1 cellular context compared by ENCODE assay signal in genomic region chr3:5583920-5584319, GRCh38.
TF ChIP-seq lines count a peak whose summit lies in the region.

No MANE protein-coding gene starts in this region.

TF ChIP-seq in HCT116, 20 proteins besides CTCF, POLR2A, EP300 and RAD21 (continued from another document):
- TF ChIP-seq SIN3A (IDR thresholded peaks at IDR 0.05; ENCODE audit: low read depth) (no peak), MAX (IDR thresholded peaks at IDR 0.05) (no peak), ZFX (IDR thresholded peaks at IDR 0.05) (no peak), ZBTB33 (IDR thresholded peaks at IDR 0.05; ENCODE audit: extremely low read depth, insufficient replicate concordance, low read length) (no peak), JUND (IDR thresholded peaks at IDR 0.05) (no peak), FOSL1 (IDR thresholded peaks at IDR 0.05; ENCODE audit: low read depth) (no peak), SP1 (IDR thresholded peaks at IDR 0.05; ENCODE audit: low read depth) (no peak), EGR1 (IDR thresholded peaks at IDR 0.05; ENCODE audit: low read depth) (no peak), ATF3 (IDR thresholded peaks at IDR 0.05) (no peak), CEBPB (IDR thresholded peaks at IDR 0.05; ENCODE audit: low read depth) (no peak), EZH2phosphoT487 (IDR thresholded peaks at IDR 0.05; ENCODE audit: borderline replicate concordance) (no peak), POLR2AphosphoS5 (IDR thresholded peaks at IDR 0.05; ENCODE audit: low read depth, low read length) (no peak), YY1 (IDR thresholded peaks at IDR 0.05; ENCODE audit: extremely low read depth, insufficient replicate concordance, low read depth, low read length) (no peak)
- TF ChIP-seq, protein P1, sequence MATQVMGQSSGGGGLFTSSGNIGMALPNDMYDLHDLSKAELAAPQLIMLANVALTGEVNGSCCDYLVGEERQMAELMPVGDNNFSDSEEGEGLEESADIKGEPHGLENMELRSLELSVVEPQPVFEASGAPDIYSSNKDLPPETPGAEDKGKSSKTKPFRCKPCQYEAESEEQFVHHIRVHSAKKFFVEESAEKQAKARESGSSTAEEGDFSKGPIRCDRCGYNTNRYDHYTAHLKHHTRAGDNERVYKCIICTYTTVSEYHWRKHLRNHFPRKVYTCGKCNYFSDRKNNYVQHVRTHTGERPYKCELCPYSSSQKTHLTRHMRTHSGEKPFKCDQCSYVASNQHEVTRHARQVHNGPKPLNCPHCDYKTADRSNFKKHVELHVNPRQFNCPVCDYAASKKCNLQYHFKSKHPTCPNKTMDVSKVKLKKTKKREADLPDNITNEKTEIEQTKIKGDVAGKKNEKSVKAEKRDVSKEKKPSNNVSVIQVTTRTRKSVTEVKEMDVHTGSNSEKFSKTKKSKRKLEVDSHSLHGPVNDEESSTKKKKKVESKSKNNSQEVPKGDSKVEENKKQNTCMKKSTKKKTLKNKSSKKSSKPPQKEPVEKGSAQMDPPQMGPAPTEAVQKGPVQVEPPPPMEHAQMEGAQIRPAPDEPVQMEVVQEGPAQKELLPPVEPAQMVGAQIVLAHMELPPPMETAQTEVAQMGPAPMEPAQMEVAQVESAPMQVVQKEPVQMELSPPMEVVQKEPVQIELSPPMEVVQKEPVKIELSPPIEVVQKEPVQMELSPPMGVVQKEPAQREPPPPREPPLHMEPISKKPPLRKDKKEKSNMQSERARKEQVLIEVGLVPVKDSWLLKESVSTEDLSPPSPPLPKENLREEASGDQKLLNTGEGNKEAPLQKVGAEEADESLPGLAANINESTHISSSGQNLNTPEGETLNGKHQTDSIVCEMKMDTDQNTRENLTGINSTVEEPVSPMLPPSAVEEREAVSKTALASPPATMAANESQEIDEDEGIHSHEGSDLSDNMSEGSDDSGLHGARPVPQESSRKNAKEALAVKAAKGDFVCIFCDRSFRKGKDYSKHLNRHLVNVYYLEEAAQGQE (IDR thresholded peaks at IDR 0.05; ENCODE audit: low read depth) = no peak
